Comparison of ENCODE assay signal across 12 cellular contexts in genomic region chr6:166556336-166556735, GRCh38. TPM values are rescaled to one million over a fixed set of nuclear protein-coding genes. Genes with fewer than 3 reads are reported as not detected.
DNase-seq lines count a peak whose midpoint lies in the region; ATAC-seq, FAIRE-seq and TF ChIP-seq lines count a peak whose summit lies in the region.
"Had no signal": no experiment of that assay in that cellular context is flagged by ENCODE, and none has a peak within 500 bp of the region (broad histone marks: within the 10 kb centered on the region; RNA-seq: fewer than 3 reads in every experiment).

No MANE protein-coding gene starts in this region.

- H3K4me3 Mint-ChIP-seq in dendritic cell treated with granulocyte-macrophage colony-stimulating factor and Interleukin-4, amounts not matched to agents 40 ng/mL and 50 ng/mL, for 4 days = no peak overlapping the region
- H3K4me3 Mint-ChIP-seq: activated CD4-positive, alpha-beta memory T cell treated with anti-CD3 and anti-CD28 coated beads, Interleukin-2, amount 10 ng/mL, durations not matched to agents 7 days and 5 days; activated naive CD4-positive, alpha-beta T cell treated with anti-CD3 and anti-CD28 coated beads, Interleukin-2, amount 50 U/mL, for 24 hours had no signal

- no peak for DNase-seq in SK-N-SH
- DNase-seq in osteoblast (ENCODE audit: insufficient read length, low spot score, missing footprints) = no peak
- no peak for DNase-seq in transverse colon
- DNase-seq in GM13976 (ENCODE audit: low spot score) = no peak
- no peak for DNase-seq in HTR-8/SVneo (ENCODE audit: insufficient read length, low spot score)
- DNase-seq in OCI-LY7 (ENCODE audit: low spot score) = no peak
- DNase-seq: activated CD4-positive, alpha-beta memory T cell treated with anti-CD3 and anti-CD28 coated beads, Interleukin-2, amount 10 ng/mL, durations not matched to agents 7 days and 5 days; NCI-H1930 had no signal

- no peak for TF ChIP-seq POLR2A in transverse colon (IDR thresholded peaks at IDR 0.05)

- peak overlapping the region; percentile 83 for H3K27ac Mint-ChIP-seq in dendritic cell treated with granulocyte-macrophage colony-stimulating factor and Interleukin-4, amounts not matched to agents 40 ng/mL and 50 ng/mL, for 4 days
- H3K27ac Mint-ChIP-seq: activated CD4-positive, alpha-beta memory T cell treated with anti-CD3 and anti-CD28 coated beads, Interleukin-2, amount 10 ng/mL, durations not matched to agents 7 days and 5 days; activated naive CD4-positive, alpha-beta T cell treated with anti-CD3 and anti-CD28 coated beads, Interleukin-2, amount 50 U/mL, for 24 hours had no signal

- no peak overlapping the region for H2AFZ ChIP-seq in SK-N-SH (ENCODE audit: low read depth)
- H2AFZ ChIP-seq in osteoblast (ENCODE audit: low read length) = no peak overlapping the region
- H2AFZ ChIP-seq in OCI-LY7 (ENCODE audit: low read length) = no peak overlapping the region

- H3K9me2 ChIP-seq in SK-N-SH (no peaks in the 10 kb centered on the region), OCI-LY7 (ENCODE audit: insufficient read depth, low read length) (no peaks in the 10 kb centered on the region)

- CTCF ChIA-PET in SK-N-SH (lab: Yijun Ruan, JAX) = no interaction called here
- CTCF ChIA-PET in OCI-LY7 (lab: Charles Lee; ENCODE audit: unreplicated experiment) = no interaction called here

- peaks cover 2 to 7% of the 10 kb centered on the region in 2 experiments for H3K36me3 ChIP-seq in SK-N-SH (replicated peaks in 1 of 2; ENCODE audit: control insufficient read depth in 1 of 2, insufficient read depth in 2 of 2, low read length in 1 of 2)
- no peaks in the 10 kb centered on the region for H3K36me3 ChIP-seq in osteoblast (ENCODE audit: insufficient read depth, low read length)
- no peaks in the 10 kb centered on the region for H3K36me3 ChIP-seq in transverse colon
- H3K36me3 ChIP-seq in OCI-LY7 (ENCODE audit: insufficient read depth, low read length) = no peaks in the 10 kb centered on the region

- no peaks in the 10 kb centered on the region for H3K27me3 ChIP-seq in SK-N-SH (ENCODE audit: insufficient read depth)
- no peaks in the 10 kb centered on the region for H3K27me3 ChIP-seq in osteoblast (ENCODE audit: insufficient read depth, low read length)
- no peaks in the 10 kb centered on the region for H3K27me3 ChIP-seq in transverse colon

- H3K9me3 ChIP-seq in SK-N-SH (peaks cover 6% of the 10 kb centered on the region; the same call in 1 of the 2 replicates), osteoblast (ENCODE audit: low read depth, low read length) (no peaks in the 10 kb centered on the region), transverse colon (no peaks in the 10 kb centered on the region), OCI-LY7 (ENCODE audit: low read length) (no peaks in the 10 kb centered on the region)

- H3K27me3 Mint-ChIP-seq in dendritic cell treated with granulocyte-macrophage colony-stimulating factor and Interleukin-4, amounts not matched to agents 40 ng/mL and 50 ng/mL, for 4 days = no peaks in the 10 kb centered on the region
- H3K27me3 Mint-ChIP-seq: activated CD4-positive, alpha-beta memory T cell treated with anti-CD3 and anti-CD28 coated beads, Interleukin-2, amount 10 ng/mL, durations not matched to agents 7 days and 5 days had no signal

- H3K27ac ChIP-seq in SK-N-SH (ENCODE audit: low read depth in 2 of 2, low read length in 1 of 2) (peak overlapping the region; percentile 67 to 91; a peak in 3 of 4 replicates), osteoblast (ENCODE audit: low read depth, low read length) (peak overlapping the region; percentile 86), transverse colon (peak overlapping the region; percentile 44 to 68 (median 63)), OCI-LY7 (ENCODE audit: low read depth, low read length, poor library complexity, severe bottlenecking) (no peak overlapping the region)
- H3K27ac ChIP-seq: 22Rv1 had no signal

- intact Hi-C loops in dendritic cell treated with granulocyte-macrophage colony-stimulating factor and Interleukin-4, amounts not matched to agents 40 ng/mL and 50 ng/mL, for 4 days (cut with micrococcal nuclease) = no loop called here
- intact Hi-C loops in transverse colon (cut with DNase I; ENCODE audit: low total_unique reads) = loop anchor here (5.0 kb wide), 1 partner anchor 71 kb away; the partner anchor contains the start of gene RPS6KA2
- intact Hi-C loops in OCI-LY7 (cut with micrococcal nuclease; ENCODE audit: unreplicated experiment) = no loop called here

- no peak for FAIRE-seq in HTR-8/SVneo (lab: Jason Lieb, UNC)

- peaks cover 31% of the 10 kb centered on the region for H3K4me1 Mint-ChIP-seq in dendritic cell treated with granulocyte-macrophage colony-stimulating factor and Interleukin-4, amounts not matched to agents 40 ng/mL and 50 ng/mL, for 4 days (ENCODE audit: low read depth)

- peak overlapping the region; percentile 24; the same call in 1 of the 2 replicates for H3K4me2 ChIP-seq in SK-N-SH
- peak overlapping the region; percentile 37 for H3K4me2 ChIP-seq in osteoblast (ENCODE audit: insufficient read depth, low read length)
- no peak overlapping the region for H3K4me2 ChIP-seq in OCI-LY7 (ENCODE audit: low read length)

- no peak for TF ChIP-seq CTCF in SK-N-SH (IDR thresholded peaks at IDR 0.05)
- no peak for TF ChIP-seq CTCF in osteoblast (IDR thresholded peaks at IDR 0.05; ENCODE audit: extremely low read depth, low read depth, low read length)
- no peak for TF ChIP-seq CTCF in transverse colon (IDR thresholded peaks at IDR 0.05)
- TF ChIP-seq CTCF in GM13976 (IDR thresholded peaks at IDR 0.05; ENCODE audit: borderline replicate concordance, control extremely low read depth, extremely low read depth, insufficient read depth, missing control alignments) = no peak
- TF ChIP-seq CTCF in OCI-LY7 (conservative IDR thresholded peaks at IDR 0.05; ENCODE audit: low read length) = no peak

- H3K4me3 ChIP-seq in SK-N-SH (ENCODE audit: low read depth in 2 of 2, low read length in 1 of 2) = no peak overlapping the region
- no peak overlapping the region for H3K4me3 ChIP-seq in osteoblast (ENCODE audit: insufficient read depth, low read length)
- no peak overlapping the region for H3K4me3 ChIP-seq in transverse colon
- H3K4me3 ChIP-seq in OCI-LY7 (ENCODE audit: low read depth, low read length, poor library complexity, severe bottlenecking) = no peak overlapping the region

- POLR2A ChIA-PET in SK-N-SH (lab: Yijun Ruan, JAX) = no interaction called here
- POLR2A ChIA-PET in OCI-LY7 (lab: Charles Lee) = no interaction called here

- peaks cover 18% of the 10 kb centered on the region for H3F3A ChIP-seq in SK-N-SH (replicated peaks; ENCODE audit: insufficient read depth)

- no peaks in the 10 kb centered on the region for H4K20me1 ChIP-seq in SK-N-SH (ENCODE audit: insufficient read depth)
- H4K20me1 ChIP-seq in osteoblast (ENCODE audit: insufficient read depth, low read length) = no peaks in the 10 kb centered on the region
- no peaks in the 10 kb centered on the region for H4K20me1 ChIP-seq in OCI-LY7 (ENCODE audit: insufficient read depth, low read length)

- H3K79me2 ChIP-seq in SK-N-SH (ENCODE audit: insufficient read depth) (peaks cover 49% of the 10 kb centered on the region), osteoblast (ENCODE audit: insufficient read depth, low read length) (peaks cover 60% of the 10 kb centered on the region), OCI-LY7 (ENCODE audit: insufficient read depth, low read depth, low read length) (no peaks in the 10 kb centered on the region)

- TF ChIP-seq RAD21 in SK-N-SH (IDR thresholded peaks at IDR 0.05; ENCODE audit: low read length) = no peak

- ATAC-seq in SK-N-SH treated with all-trans-retinoic acid at 6 μM for 48 hours = no peak

- H3K4me1 ChIP-seq in SK-N-SH (ENCODE audit: control insufficient read depth in 1 of 2, insufficient read depth in 2 of 2, low read depth in 1 of 2, low read length in 1 of 2) (peaks cover 16 to 17% of the 10 kb centered on the region in 2 experiments; a peak in 2 of 4 replicates), osteoblast (ENCODE audit: insufficient read depth, low read length) (peaks cover 66% of the 10 kb centered on the region), transverse colon (peaks cover 0 to 16% (median 9%) of the 10 kb centered on the region in 4 donors), OCI-LY7 (ENCODE audit: insufficient read depth, low read length, poor library complexity, severe bottlenecking) (no peaks in the 10 kb centered on the region)

- TF ChIP-seq EP300 in SK-N-SH (IDR thresholded peaks at IDR 0.05; ENCODE audit: borderline replicate concordance in 1 of 2, low read depth in 1 of 2, low read length in 1 of 2) (no peak), transverse colon (IDR thresholded peaks at IDR 0.05; ENCODE audit: low read depth) (no peak)

- in situ Hi-C loops in transverse colon (cut with MboI; ENCODE audit: low pct_ligation_motif_present in 1 of 4, low pct_unique_long_range_greater_than_20kb in 1 of 4, low sequenced_read_pairs in 3 of 4) = no loop called here
- in situ Hi-C loops in GM13976 (cut with MboI; ENCODE audit: low sequenced_read_pairs, unreplicated experiment) = no loop called here

- no peaks in the 10 kb centered on the region for H3K9me3 Mint-ChIP-seq in dendritic cell treated with granulocyte-macrophage colony-stimulating factor and Interleukin-4, amounts not matched to agents 40 ng/mL and 50 ng/mL, for 4 days
- H3K9me3 Mint-ChIP-seq: activated CD4-positive, alpha-beta memory T cell treated with anti-CD3 and anti-CD28 coated beads, Interleukin-2, amount 10 ng/mL, durations not matched to agents 7 days and 5 days had no signal

- BruUV-seq in OCI-LY7 (replicated peaks; lab: Mats Ljungman, UMichigan) = no TSS peak

- no peaks in the 10 kb centered on the region for H3K36me3 Mint-ChIP-seq in dendritic cell treated with granulocyte-macrophage colony-stimulating factor and Interleukin-4, amounts not matched to agents 40 ng/mL and 50 ng/mL, for 4 days (ENCODE audit: low read depth)

- peak overlapping the region; percentile 44; the same call in 1 of the 2 replicates for H3K9ac ChIP-seq in SK-N-SH

TF ChIP-seq in SK-N-SH, 30 proteins besides CTCF, POLR2A, EP300 and RAD21 (continues in another document):
- TF ChIP-seq FOXJ3 (CRISPR knock-in tag; IDR thresholded peaks at IDR 0.05) (no peak), RFX5 (IDR thresholded peaks at IDR 0.05; ENCODE audit: low read length) (no peak), NRF1 (IDR thresholded peaks at IDR 0.05; ENCODE audit: low read depth, low read length) (no peak), GATA2 (CRISPR knock-in tag; IDR thresholded peaks at IDR 0.05) (no peak)

TF ChIP-seq in SK-N-SH treated with all-trans-retinoic acid at 6 μM for 48 hours, 23 proteins besides CTCF, POLR2A, EP300 and RAD21 (continues in another document):
- TF ChIP-seq ZFP30 (CRISPR knock-in tag; IDR thresholded peaks at IDR 0.05) (no peak), ESRRG (CRISPR knock-in tag; IDR thresholded peaks at IDR 0.05) (no peak), PPARA (CRISPR knock-in tag; IDR thresholded peaks at IDR 0.05; ENCODE audit: borderline replicate concordance) (no peak)

RNA-seq across cellular contexts. Expression of gene RAMACL, which starts 30.1 kb away (rescaled TPM):
- polyA plus RNA-seq in SK-N-SH (2012; rRNA removed) = 0.10 and 0.39 TPM in 2 replicates
- polyA plus RNA-seq in SK-N-SH (2012; cell fraction: cytosol; rRNA removed) = 0.46 and 0.81 TPM in 2 replicates
- polyA plus RNA-seq in SK-N-SH (2012; cell fraction: nucleus; rRNA removed) = 0.95 and 1.4 TPM in 2 replicates
- total RNA-seq in osteoblast (3.3 and 4.1 TPM in 2 replicates), transverse colon (1 to 10 TPM in 2 of 4 donors, under 1 TPM in 1, not detected in 1; 0.95 to 1.2 (median 1.2) TPM), OCI-LY7 (2022) (0.30 and 0.33 TPM in 2 replicates)
- total RNA-seq in OCI-LY7 (2014; rRNA removed; shearing (Covaris generic)) = 0.41 TPM in 1 of 2 replicates, not detected in the other
